Comparison of ENCODE assay signal across 21 cellular contexts in the genomic region with DNA sequence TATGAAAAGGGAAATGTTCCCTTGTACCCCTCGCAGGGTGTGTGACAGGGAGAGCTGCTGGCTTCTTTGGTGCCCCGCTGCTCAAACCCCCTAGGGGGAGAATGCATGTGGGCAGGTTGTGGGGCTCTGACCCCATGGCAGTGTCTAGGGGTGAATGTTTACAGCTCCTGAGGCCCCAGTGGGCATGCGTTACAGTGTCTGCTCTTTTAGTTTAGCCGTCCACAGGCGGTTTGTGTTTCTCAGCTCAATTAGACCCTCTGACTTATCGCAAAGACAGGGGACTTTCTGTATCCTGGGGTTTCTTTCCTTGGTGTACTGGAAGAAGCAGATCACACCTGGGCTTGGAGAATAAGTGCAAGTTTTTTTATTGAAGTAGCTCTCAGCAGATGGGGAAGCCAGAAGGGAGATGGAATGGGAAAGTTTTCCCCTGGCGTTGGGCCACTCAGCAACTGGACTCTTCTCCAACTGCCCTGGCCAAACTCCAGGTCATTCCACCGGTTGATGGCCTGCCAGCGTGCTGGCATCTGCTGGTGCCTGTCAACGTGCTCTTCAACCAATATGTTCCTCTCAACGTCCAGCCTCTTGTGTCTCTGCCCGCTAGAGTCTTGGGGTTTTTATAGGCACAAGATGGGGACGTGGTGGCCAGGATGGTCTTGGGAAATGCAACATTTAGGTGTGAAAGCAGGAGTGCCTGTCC.
"Had no signal": no experiment of that assay in that cellular context is flagged by ENCODE, and none has a peak within 500 bp of the region (broad histone marks: within the 10 kb centered on the region; RNA-seq: fewer than 3 reads in every experiment).

No MANE protein-coding gene starts in this region.

- H3K4me1 ChIP-seq: sigmoid colon, transverse colon, vagina had no signal

- H3K9me3 ChIP-seq: sigmoid colon, transverse colon, vagina had no signal

- H3K36me3 ChIP-seq: sigmoid colon, transverse colon, vagina, WERI-Rb-1 had no signal

- H3K4me3 ChIP-seq: hepatocyte, lung, sigmoid colon, transverse colon, vagina had no signal

- H3K27me3 ChIP-seq: hepatocyte, sigmoid colon, transverse colon, vagina had no signal

- DNase-seq: activated T-cell treated with anti-CD3 and anti-CD28 coated beads, Interleukin-2, amount 50 U/mL, for 1 hour; aorta; caudate nucleus; dermis blood vessel endothelial cell; effector CD8-positive, alpha-beta T cell; erythroblast; foreskin fibroblast; immature natural killer cell; kidney glomerular epithelial cell; naive thymus-derived CD8-positive, alpha-beta T cell; sigmoid colon; stimulated activated CD4-positive, alpha-beta T cell treated with anti-CD3 and anti-CD28 coated beads, Interleukin-2, amount 100 ng/mL, for 48 hours; stimulated activated CD8-positive, alpha-beta memory T cell treated with anti-CD3 and anti-CD28 coated beads, Interleukin-4, amount 100 ng/mL, for 48 hours; stimulated activated naive B cell treated with anti-CD40 and anti-IgM and Interleukin-4, amounts not matched to agents 10 μg/mL and 1 μg/mL and 100 μg/mL, for 72 hours; transverse colon; WERI-Rb-1 had no signal

- H3K27ac ChIP-seq: hepatocyte, sigmoid colon, transverse colon, vagina, WERI-Rb-1 had no signal

- FAIRE-seq: TTC549 had no signal

- ATAC-seq: activated naive CD4-positive, alpha-beta T cell treated with anti-CD3 and anti-CD28 coated beads, Interleukin-2, amount 50 U/mL, for 72 hours; naive thymus-derived CD8-positive, alpha-beta T cell; stimulated activated naive B cell treated with anti-CD40 and anti-IgM and Interleukin-4, amounts not matched to agents 10 μg/mL and 1 μg/mL and 100 μg/mL, for 72 hours had no signal
